Comparison of ENCODE assay signal across 25 cellular contexts in the genomic region with DNA sequence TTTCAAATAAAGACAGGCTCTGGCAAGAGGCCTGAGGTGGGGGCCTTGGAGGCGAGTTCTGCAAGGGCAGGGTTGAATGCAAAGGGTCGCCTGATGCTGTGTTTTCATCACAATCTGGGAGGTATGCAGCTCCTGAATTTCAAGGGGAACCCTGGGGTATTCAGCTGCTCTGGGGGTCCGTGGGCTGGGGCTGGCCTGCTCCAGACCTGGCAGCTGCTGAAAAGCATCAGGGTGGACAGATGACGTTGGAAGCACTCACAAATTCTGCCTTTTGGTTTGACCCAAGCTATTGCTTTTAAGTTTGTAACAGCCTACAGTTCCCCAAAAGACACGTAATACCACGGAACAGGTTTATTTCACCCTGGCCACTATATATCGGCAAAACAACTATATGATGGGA. TPM values are rescaled to one million over a fixed set of nuclear protein-coding genes. Genes with fewer than 3 reads are reported as not detected.
"Had no signal": no experiment of that assay in that cellular context is flagged by ENCODE, and none has a peak within 500 bp of the region (broad histone marks: within the 10 kb centered on the region; RNA-seq: fewer than 3 reads in every experiment).

No MANE protein-coding gene starts in this region.

- H3K4me1 ChIP-seq: esophagus muscularis mucosa, foreskin keratinocyte, gastroesophageal sphincter, lower lobe of right lung had no signal

- H3K27ac ChIP-seq: coronary artery, dorsolateral prefrontal cortex, esophagus muscularis mucosa, foreskin keratinocyte, gastroesophageal sphincter, hepatocyte, left lung, lower lobe of right lung had no signal

- H3K4me3 ChIP-seq: coronary artery, dorsolateral prefrontal cortex, esophagus muscularis mucosa, gastroesophageal sphincter, hepatocyte, left lung, lower lobe of right lung, mucosa of descending colon had no signal

- H3K9me3 Mint-ChIP-seq: immature natural killer cell, naive B cell had no signal

- H3K79me2 ChIP-seq: hepatocyte had no signal

- ATAC-seq: foreskin keratinocyte, gastroesophageal sphincter, left lung, lower lobe of right lung, mucosa of descending colon had no signal

- H3K36me3 Mint-ChIP-seq: immature natural killer cell, mesothelial cell of epicardium, naive B cell had no signal

- H3K36me3 ChIP-seq: esophagus muscularis mucosa, gastroesophageal sphincter, left lung, lower lobe of right lung had no signal

- H3K4me3 Mint-ChIP-seq: immature natural killer cell, mesothelial cell of epicardium had no signal

- H3K27me3 ChIP-seq: dorsolateral prefrontal cortex, esophagus muscularis mucosa, foreskin keratinocyte, gastroesophageal sphincter, hepatocyte, left lung had no signal

- H3K4me2 ChIP-seq: hepatocyte had no signal

- H3K27ac Mint-ChIP-seq: immature natural killer cell, mesothelial cell of epicardium had no signal

- H3K4me1 Mint-ChIP-seq: immature natural killer cell, mesothelial cell of epicardium had no signal

- H2AFZ ChIP-seq: hepatocyte had no signal

- DNase-seq: dermis blood vessel endothelial cell; dorsolateral prefrontal cortex; effector CD4-positive, alpha-beta T cell; effector memory CD4-positive, alpha-beta T cell; foreskin keratinocyte; hypothalamus; immature natural killer cell; islet precursor cell; kidney; left cardiac atrium; left lung; lower lobe of right lung; mesenchymal stem cell; mucosa of descending colon; naive B cell had no signal

- H3K9me3 ChIP-seq: esophagus muscularis mucosa, gastroesophageal sphincter, left lung, lower lobe of right lung, mucosa of descending colon had no signal

RNA-seq across cellular contexts. Expression of a gene that starts 1.3 kb away (rescaled TPM):
- total RNA-seq: endothelial cell of umbilical vein, epithelial cell of proximal tubule, esophagus muscularis mucosa, fibroblast of lung, fibroblast of villous mesenchyme, myocyte had no signal
- polyA plus RNA-seq: endothelial cell of umbilical vein, fibroblast of lung had no signal
